Comparison of ENCODE assay signal across 8 cellular contexts in genomic region chr2:9656270-9656766, GRCh38. TPM values are rescaled to one million over a fixed set of nuclear protein-coding genes. Genes with fewer than 3 reads are reported as not detected.
DNase-seq lines count a peak whose midpoint lies in the region; ATAC-seq, FAIRE-seq and TF ChIP-seq lines count a peak whose summit lies in the region.

No MANE protein-coding gene starts in this region.

- RAD21 ChIA-PET in HCT116 (lab: Charles Lee; ENCODE audit: low non-redundant PET in 1 of 2, low total read pairs in 2 of 2, uncharacterized antibody in 2 of 2, unreplicated experiment in 2 of 2), result no interaction called here

- H3K4me2 ChIP-seq in HCT116 (ENCODE audit: low read length), result no peak overlapping the region

- H3K36me3 Mint-ChIP-seq in activated T-cell treated with anti-CD3 and anti-CD28 coated beads, Interleukin-2, amount 50 U/mL, for 72 hours (ENCODE audit: insufficient read depth in 2 of 2), result no peaks in the 10 kb centered on the region
- no peaks in the 10 kb centered on the region for H3K36me3 Mint-ChIP-seq in progenitor cell of endocrine pancreas (ENCODE audit: insufficient read depth)

- H3K27me3 ChIP-seq in HCT116 (ENCODE audit: insufficient read depth, low read length) (peaks cover 3% of the 10 kb centered on the region; the same call in 1 of the 2 replicates), left lung (no peaks in the 10 kb centered on the region)

- BruUV-seq in HCT116 (replicated peaks; lab: Mats Ljungman, UMichigan), result no TSS peak

- H3K9me3 ChIP-seq in HCT116 (ENCODE audit: control insufficient read depth in 1 of 2, insufficient read depth in 1 of 2, low read depth in 1 of 2, low read length in 2 of 2), result no peaks in the 10 kb centered on the region
- H3K9me3 ChIP-seq in left lung, result no peaks in the 10 kb centered on the region

- intact Hi-C loops in HCT116 (cut with micrococcal nuclease), result no loop called here
- intact Hi-C loops in left lung (cut with DNase I), result no loop called here

- peaks cover 0 to 2% of the 10 kb centered on the region in 2 donors for H3K9me3 Mint-ChIP-seq in activated T-cell treated with anti-CD3 and anti-CD28 coated beads, Interleukin-2, amount 50 U/mL, for 72 hours
- H3K9me3 Mint-ChIP-seq in progenitor cell of endocrine pancreas (ENCODE audit: low read depth), result no peaks in the 10 kb centered on the region

- H3K36me3 ChIP-seq in HCT116 (ENCODE audit: control insufficient read depth in 1 of 2, insufficient read depth in 2 of 2, low read length in 2 of 2), result no peaks in the 10 kb centered on the region
- no peaks in the 10 kb centered on the region for H3K36me3 ChIP-seq in left lung

- peaks cover 45% of the 10 kb centered on the region for H3K4me1 Mint-ChIP-seq in activated T-cell treated with anti-CD3 and anti-CD28 coated beads, Interleukin-2, amount 50 U/mL, for 72 hours (ENCODE audit: low read depth)
- H3K4me1 Mint-ChIP-seq in progenitor cell of endocrine pancreas (ENCODE audit: low read depth), result peaks cover 3% of the 10 kb centered on the region

- no peak for TF ChIP-seq RAD21 in HCT116 (IDR thresholded peaks at IDR 0.05; ENCODE audit: low read depth)

- H3K4me3 Mint-ChIP-seq in activated T-cell treated with anti-CD3 and anti-CD28 coated beads, Interleukin-2, amount 50 U/mL, for 72 hours, result peak overlapping the region; percentile 64 to 82
- H3K4me3 Mint-ChIP-seq in progenitor cell of endocrine pancreas (ENCODE audit: low read depth), result no peak overlapping the region

- H3K9ac ChIP-seq in HCT116 (ENCODE audit: low read length), result no peak overlapping the region

- H3K27ac Mint-ChIP-seq in activated T-cell treated with anti-CD3 and anti-CD28 coated beads, Interleukin-2, amount 50 U/mL, for 72 hours, result peak overlapping the region; percentile 99
- no peak overlapping the region for H3K27ac Mint-ChIP-seq in progenitor cell of endocrine pancreas

- H3K9me2 ChIP-seq in HCT116 (ENCODE audit: insufficient read depth), result no peaks in the 10 kb centered on the region

- H3K79me2 ChIP-seq in HCT116 (ENCODE audit: insufficient read depth, low read length), result no peaks in the 10 kb centered on the region

- ATAC-seq in HCT116 (peak; percentile 67; the same call in 1 of the 2 replicates), left lung (peak; percentile 55)
- peak; percentile 77 to 78 for ATAC-seq in activated T-cell treated with anti-CD3 and anti-CD28 coated beads, Interleukin-2, amount 50 U/mL, for 72 hours (replicated peaks in 1 of 2)

- FAIRE-seq in GM12891 (lab: Jason Lieb, UNC), result peak; percentile 70

- no peaks in the 10 kb centered on the region for H4K20me1 ChIP-seq in HCT116 (ENCODE audit: insufficient read depth)

- DNase-seq in GM12891 (ENCODE audit: insufficient read length, low spot score) (peak; percentile 50), HCT116 (ENCODE audit: low read depth, low spot score) (no peak), NCI-H226 (peak; percentile 91), left lung (no peak), NCI-H2171 (lab: John Stamatoyannopoulos, UW) (no peak), LoVo (ENCODE audit: low spot score) (no peak), progenitor cell of endocrine pancreas (ENCODE audit: low spot score, unreplicated experiment) (no peak)
- DNase-seq in activated T-cell treated with anti-CD3 and anti-CD28 coated beads, Interleukin-2, amount 50 U/mL, for 72 hours, result peak; percentile 81 to 88

- no peak overlapping the region for H2AFZ ChIP-seq in HCT116 (ENCODE audit: low read depth, low read length, poor library complexity, severe bottlenecking)

- H3K4me1 ChIP-seq in HCT116 (ENCODE audit: control insufficient read depth in 1 of 2, insufficient read depth in 2 of 2, low read length in 2 of 2) (peaks cover 0 to 7% of the 10 kb centered on the region in 2 experiments; a peak in 1 of 4 replicates), left lung (no peaks in the 10 kb centered on the region)

- H3K4me3 ChIP-seq in HCT116 (replicated peaks in 1 of 2; ENCODE audit: low read depth in 1 of 2, low read length in 2 of 2) (no peak overlapping the region), left lung (no peak overlapping the region)

- POLR2A ChIA-PET in HCT116 (lab: Charles Lee), result no interaction called here

- peaks cover 10% of the 10 kb centered on the region for H3K27me3 Mint-ChIP-seq in activated T-cell treated with anti-CD3 and anti-CD28 coated beads, Interleukin-2, amount 50 U/mL, for 72 hours (ENCODE audit: low read depth)
- peaks cover 11% of the 10 kb centered on the region for H3K27me3 Mint-ChIP-seq in progenitor cell of endocrine pancreas

- TF ChIP-seq POLR2A in GM12891 (IDR thresholded peaks at IDR 0.05; ENCODE audit: low read depth, low read length) (no peak), HCT116 (IDR thresholded peaks at IDR 0.05; ENCODE audit: borderline replicate concordance, extremely low read depth, insufficient read depth, insufficient read length) (no peak)

- CTCF ChIA-PET in HCT116 (lab: Charles Lee), result no interaction called here

- H3K27ac ChIP-seq in HCT116 (ENCODE audit: low read depth, low read length) (no peak overlapping the region), left lung (no peak overlapping the region)

- TF ChIP-seq CTCF in HCT116 (IDR thresholded peaks at IDR 0.05 in 2 of 3, conservative IDR thresholded peaks at IDR 0.05 in 1 of 3; ENCODE audit: borderline replicate concordance in 1 of 3, insufficient read depth in 1 of 3, low read depth in 2 of 3, low read length in 2 of 3), result no peak
- no peak for TF ChIP-seq CTCF in left lung (IDR thresholded peaks at IDR 0.05)
- TF ChIP-seq CTCF in progenitor cell of endocrine pancreas (IDR thresholded peaks at IDR 0.05; ENCODE audit: unreplicated experiment), result no peak

TF ChIP-seq in GM12891, 5 proteins besides CTCF, POLR2A, EP300 and RAD21:
- TF ChIP-seq POLR2AphosphoS5 (IDR thresholded peaks at IDR 0.05; ENCODE audit: low read depth, low read length) (no peak; the same call in 1 of the 2 replicates), SPI1 (IDR thresholded peaks at IDR 0.05; ENCODE audit: low read depth, low read length) (peak; percentile 78), POU2F2 (IDR thresholded peaks at IDR 0.05; ENCODE audit: low read depth, low read length) (peak; percentile 88), TAF1 (IDR thresholded peaks at IDR 0.05; ENCODE audit: low read depth, low read length) (no peak), PAX5 (IDR thresholded peaks at IDR 0.05; ENCODE audit: insufficient read depth, low read length, severe bottlenecking) (no peak)

TF ChIP-seq in HCT116, 20 proteins besides CTCF, POLR2A, EP300 and RAD21 (continues in another document):
- TF ChIP-seq, protein P1, sequence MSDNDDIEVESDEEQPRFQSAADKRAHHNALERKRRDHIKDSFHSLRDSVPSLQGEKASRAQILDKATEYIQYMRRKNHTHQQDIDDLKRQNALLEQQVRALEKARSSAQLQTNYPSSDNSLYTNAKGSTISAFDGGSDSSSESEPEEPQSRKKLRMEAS (IDR thresholded peaks at IDR 0.05), result no peak
- TF ChIP-seq ZBTB33 (IDR thresholded peaks at IDR 0.05; ENCODE audit: extremely low read depth, insufficient replicate concordance, low read length) (no peak), EZH2 (IDR thresholded peaks at IDR 0.05) (no peak), REST (IDR thresholded peaks at IDR 0.05; ENCODE audit: low read depth) (no peak), JUND (IDR thresholded peaks at IDR 0.05) (no peak), SIN3A (IDR thresholded peaks at IDR 0.05; ENCODE audit: low read depth) (no peak), SRF (IDR thresholded peaks at IDR 0.05; ENCODE audit: low read depth) (no peak), YY1 (IDR thresholded peaks at IDR 0.05; ENCODE audit: extremely low read depth, insufficient replicate concordance, low read depth, low read length) (no peak)

RNA-seq across cellular contexts. Expression of gene YWHAQ, which starts 25.5 kb away (rescaled TPM):
- polyA plus RNA-seq in GM12891 (2012; ENCODE audit: low read depth, missing spikeins), result 159 TPM
- total RNA-seq in HCT116 (2021; ENCODE audit: unreplicated experiment), result 365 TPM
- 245 and 251 TPM in 2 replicates for polyA plus RNA-seq in HCT116 (2012)
- 100 to 1,000 TPM; 207 to 251 TPM for total RNA-seq in activated T-cell treated with anti-CD3 and anti-CD28 coated beads, Interleukin-2, amount 50 U/mL, for 72 hours
- 100 to 1,000 TPM; 229 to 257 TPM for total RNA-seq in left lung
- 357 and 378 TPM in 2 replicates for total RNA-seq in progenitor cell of endocrine pancreas

Comparison
In these comparisons a context has a peak if more than half of its experiments do, and no peak if none do; other contexts are left out.
1. DNase-seq: peak in GM12891 (single experiment), NCI-H226 (single experiment) and activated T-cell treated with anti-CD3 and anti-CD28 coated beads, Interleukin-2, amount 50 U/mL, for 72 hours (2 of 2); none in HCT116 (single experiment), left lung (0 of 2), NCI-H2171 (single experiment), LoVo (single experiment) and progenitor cell of endocrine pancreas (single experiment).
2. Peak in every context shown above with its lines, with median percentiles within 50 percentile points of each other: ATAC-seq.